ENCODE assay signal across 9 cellular contexts in genomic region chr2:218285604-218286003, GRCh38. TPM values are rescaled to one million over a fixed set of nuclear protein-coding genes. Genes with fewer than 3 reads are reported as not detected.
DNase-seq lines count a peak whose midpoint lies in the region; ATAC-seq, FAIRE-seq and TF ChIP-seq lines count a peak whose summit lies in the region.
"Had no signal": no experiment of that assay in that cellular context is flagged by ENCODE, and none has a peak within 500 bp of the region (broad histone marks: within the 10 kb centered on the region; RNA-seq: fewer than 3 reads in every experiment).

No MANE protein-coding gene starts in this region.

- no peaks in the 10 kb centered on the region for H3K79me2 ChIP-seq in DND-41 (ENCODE audit: insufficient read depth, low read length)
- peaks cover 76% of the 10 kb centered on the region for H3K79me2 ChIP-seq in fibroblast of lung (ENCODE audit: control insufficient read depth, insufficient read depth, low read length)
- H3K79me2 ChIP-seq in parathyroid adenoma, result peaks cover 35% of the 10 kb centered on the region

- peaks cover 3% of the 10 kb centered on the region for H3K36me3 Mint-ChIP-seq in T-helper 17 cell (ENCODE audit: low read depth)

- TF ChIP-seq POLR2A in GM18505 (IDR thresholded peaks at IDR 0.05; ENCODE audit: borderline replicate concordance, extremely low read depth, insufficient read depth, insufficient read length), result no peak

- ATAC-seq in DND-41 (ENCODE audit: insufficient read depth, low read depth), result no peak
- no peak for ATAC-seq in T-helper 17 cell
- no peak for ATAC-seq in GM18505 (IDR thresholded peaks at IDR 0.05; ENCODE audit: unreplicated experiment)
- no peak for ATAC-seq in GM21515 (IDR thresholded peaks at IDR 0.05; ENCODE audit: unreplicated experiment)

- TF ChIP-seq CTCF in DND-41 (IDR thresholded peaks at IDR 0.05; ENCODE audit: borderline replicate concordance, extremely low read depth, low read length, poor library complexity, severe bottlenecking) (no peak), fibroblast of lung (conservative IDR thresholded peaks at IDR 0.05 in 1 of 2, IDR thresholded peaks at IDR 0.05 in 1 of 2; ENCODE audit: low read depth in 1 of 2, low read length in 2 of 2) (no peak), parathyroid adenoma (IDR thresholded peaks at IDR 0.05) (no peak)

- no peak for FAIRE-seq in GM19239 (lab: Jason Lieb, UNC)

- H3K9ac ChIP-seq in DND-41 (ENCODE audit: low read depth, low read length), result peak overlapping the region; percentile 55
- H3K9ac ChIP-seq in fibroblast of lung (ENCODE audit: insufficient read depth, low read length), result peak overlapping the region; percentile 29
- H3K9ac ChIP-seq in parathyroid adenoma, result no peak overlapping the region

- peak overlapping the region; percentile 99 for H3K27ac Mint-ChIP-seq in T-helper 17 cell

- H3K27me3 ChIP-seq in DND-41 (ENCODE audit: insufficient read depth, low read length, poor library complexity), result no peaks in the 10 kb centered on the region
- no peaks in the 10 kb centered on the region for H3K27me3 ChIP-seq in fibroblast of lung (ENCODE audit: control insufficient read depth, insufficient read depth, low read length)
- no peaks in the 10 kb centered on the region for H3K27me3 ChIP-seq in parathyroid adenoma (ENCODE audit: control insufficient read depth, insufficient read depth, low read length)

- no peaks in the 10 kb centered on the region for H4K20me1 ChIP-seq in DND-41 (ENCODE audit: insufficient read depth, low read length)
- H4K20me1 ChIP-seq in fibroblast of lung (ENCODE audit: control insufficient read depth, extremely low read depth, insufficient read depth, low read length), result no peaks in the 10 kb centered on the region

- no peaks in the 10 kb centered on the region for H3K36me3 ChIP-seq in DND-41 (ENCODE audit: insufficient read depth, low read length)
- H3K36me3 ChIP-seq in fibroblast of lung (ENCODE audit: control insufficient read depth, insufficient read depth, low read length), result peaks cover 3% of the 10 kb centered on the region
- H3K36me3 ChIP-seq in parathyroid adenoma (ENCODE audit: control insufficient read depth, insufficient read depth, low read length), result no peaks in the 10 kb centered on the region

- peak overlapping the region; percentile 94 for H3K4me3 Mint-ChIP-seq in T-helper 17 cell

- H3K4me2 ChIP-seq in DND-41 (ENCODE audit: insufficient read depth, low read length) (peak overlapping the region; percentile 64), fibroblast of lung (ENCODE audit: extremely low read depth, insufficient read depth, low read length) (peak overlapping the region; percentile 100), parathyroid adenoma (ENCODE audit: low read length) (peak overlapping the region; percentile 61)

- no peaks in the 10 kb centered on the region for H3K27me3 Mint-ChIP-seq in T-helper 17 cell

- H3K27ac ChIP-seq in DND-41 (ENCODE audit: low read length) (peak overlapping the region; percentile 71), fibroblast of lung (ENCODE audit: insufficient read depth, low read length) (peak overlapping the region; percentile 100), parathyroid adenoma (peak overlapping the region; percentile 86)

- H3K4me3 ChIP-seq in DND-41 (ENCODE audit: low read depth in 1 of 2, low read length in 2 of 2), result peak overlapping the region in 1 of 2 experiments; percentile 59; a peak in 2 of 4 replicates
- H3K4me3 ChIP-seq in fibroblast of lung (replicated peaks in 1 of 4; ENCODE audit: control extremely low read depth in 1 of 4, insufficient read depth in 1 of 4, low read depth in 3 of 4, low read length in 4 of 4), result peak overlapping the region; percentile 19 to 75 (median 52)
- no peak overlapping the region for H3K4me3 ChIP-seq in parathyroid adenoma (ENCODE audit: low read depth, low read length)

- DNase-seq in DND-41, result no peak
- no peak for DNase-seq in T-helper 17 cell
- DNase-seq in fibroblast of lung (ENCODE audit: low read depth in 2 of 2), result peak; percentile 62
- no peak for DNase-seq in GM19239 (ENCODE audit: insufficient read length, low spot score)
- no peak for DNase-seq in effector CD8-positive, alpha-beta T cell (lab: John Stamatoyannopoulos, UW)

- peaks cover 68% of the 10 kb centered on the region for H3K4me1 Mint-ChIP-seq in T-helper 17 cell

- H3K4me1 ChIP-seq in DND-41 (ENCODE audit: insufficient read depth, low read length) (peaks cover 22% of the 10 kb centered on the region), fibroblast of lung (ENCODE audit: control insufficient read depth, extremely low read depth, insufficient read depth, low read length) (peaks cover 60% of the 10 kb centered on the region), parathyroid adenoma (peaks cover 35% of the 10 kb centered on the region)

- H2AFZ ChIP-seq in DND-41 (ENCODE audit: low read depth, low read length) (no peak overlapping the region), fibroblast of lung (ENCODE audit: low read length) (no peak overlapping the region), parathyroid adenoma (no peak overlapping the region)

- H3K9me3 ChIP-seq in DND-41 (ENCODE audit: insufficient read depth, low read length, severe bottlenecking) (no peaks in the 10 kb centered on the region), T-helper 17 cell (ENCODE audit: control insufficient read depth, low read length, poor library complexity, severe bottlenecking) (no peaks in the 10 kb centered on the region), fibroblast of lung (ENCODE audit: control insufficient read depth, insufficient read depth, low read depth, low read length) (no peaks in the 10 kb centered on the region), parathyroid adenoma (ENCODE audit: control insufficient read depth, low read length) (no peaks in the 10 kb centered on the region)

RNA-seq across cellular contexts. Expression of gene TMBIM1, which starts 6.7 kb away (rescaled TPM):
- total RNA-seq in T-helper 17 cell, result 100 to 1,000 TPM in 1 of 2 donors, 10 to 100 TPM in 1; 97.4 to 121 TPM
- total RNA-seq in fibroblast of lung, result 168 and 235 TPM in 2 replicates
- 170 and 181 TPM in 2 replicates for polyA plus RNA-seq in fibroblast of lung
- 165 and 172 TPM in 2 replicates for polyA plus RNA-seq in fibroblast of lung (2012)
- 475 and 604 TPM in 2 replicates for polyA minus RNA-seq in fibroblast of lung (ENCODE audit: low replicate concordance)
- polyA plus RNA-seq: neural cell had no signal

RNA-seq across cellular contexts. Expression of gene PNKD, which starts 15.3 kb away (rescaled TPM):
- total RNA-seq in T-helper 17 cell, result 10 to 100 TPM; 21.1 to 31.2 TPM
- 21.3 and 27.7 TPM in 2 replicates for total RNA-seq in fibroblast of lung
- 29.1 and 32.8 TPM in 2 replicates for polyA plus RNA-seq in fibroblast of lung
- 60.5 and 71.5 TPM in 2 replicates for polyA plus RNA-seq in fibroblast of lung (2012)
- polyA minus RNA-seq in fibroblast of lung (ENCODE audit: low replicate concordance), result 55.2 and 112 TPM in 2 replicates

RNA-seq across cellular contexts. Expression of gene AAMP, which starts 15.7 kb away (rescaled TPM):
- total RNA-seq in T-helper 17 cell, result 10 to 100 TPM; 46.8 to 47.0 TPM
- total RNA-seq in fibroblast of lung, result 110 and 139 TPM in 2 replicates
- 53.1 and 60.4 TPM in 2 replicates for polyA plus RNA-seq in fibroblast of lung
- polyA plus RNA-seq in fibroblast of lung (2012), result 67.3 and 91.0 TPM in 2 replicates
- polyA minus RNA-seq in fibroblast of lung (ENCODE audit: low replicate concordance), result 54.7 and 74.9 TPM in 2 replicates

RNA-seq across cellular contexts. Expression of gene GPBAR1, which starts 24.8 kb away (rescaled TPM):
- total RNA-seq in T-helper 17 cell (1 to 10 TPM; 1.5 to 2.7 TPM), fibroblast of lung (under 0.01 TPM in 1 of 2 replicates, not detected in the other)
- 0.02 TPM in 1 of 2 replicates, not detected in the other for polyA plus RNA-seq in fibroblast of lung
- 0.08 TPM in 1 of 2 replicates, not detected in the other for polyA plus RNA-seq in fibroblast of lung (2012)
- polyA minus RNA-seq in fibroblast of lung (ENCODE audit: low replicate concordance), result not detected in 2 replicates
- polyA plus RNA-seq: neural cell had no signal

Comparison
In these comparisons a context has a peak if more than half of its experiments do, and no peak if none do; other contexts are left out.
1. DNase-seq: peak in fibroblast of lung (2 of 2); none in DND-41 (single experiment), T-helper 17 cell (0 of 3), GM19239 (single experiment) and effector CD8-positive, alpha-beta T cell (single experiment).
2. Peak in every context shown above with its lines, with median percentiles within 50 percentile points of each other: H3K27ac ChIP-seq and H3K4me2 ChIP-seq.